8 cellular contexts compared by ENCODE assay signal in genomic region chr9:81689093-81689342, GRCh38. TPM values are rescaled to one million over a fixed set of nuclear protein-coding genes. Genes with fewer than 3 reads are reported as not detected.
DNase-seq lines count a peak whose midpoint lies in the region; ATAC-seq, FAIRE-seq and TF ChIP-seq lines count a peak whose summit lies in the region.
"Not testable (repeated sequence)": the region's sequence is repeated elsewhere in the genome, so short reads cannot be mapped to it uniquely, and the experiment has no call there.

No MANE protein-coding gene starts in this region.

- CTCF ChIA-PET in RWPE1 (lab: Yijun Ruan, JAX): interaction anchor here (0.7 kb wide), 2 partner anchors 39 to 122 kb away, joined by 3 read pairs; no protein-coding TSS in a partner anchor

- H3K27me3 Mint-ChIP-seq in activated naive CD8-positive, alpha-beta T cell treated with anti-CD3 and anti-CD28 coated beads for 36 hours: peaks cover 37% of the 10 kb centered on the region

- peak in 1 of 4 donors; percentile 38 for TF ChIP-seq POLR2A in upper lobe of left lung (IDR thresholded peaks at IDR 0.05)

- not testable (repeated sequence) for H3K36me3 ChIP-seq in pancreas, upper lobe of left lung

- H3K4me3 ChIP-seq in epithelial cell of esophagus (ENCODE audit: low read length): peak overlapping the region; percentile 88
- H3K4me3 ChIP-seq in pancreas: peak overlapping the region; percentile 62 to 88 (median 82)
- H3K4me3 ChIP-seq in upper lobe of left lung: peak overlapping the region; percentile 69 to 88 (median 74)

- ATAC-seq in GM18502 (IDR thresholded peaks at IDR 0.05; ENCODE audit: poor library complexity, unreplicated experiment) (peak; percentile 19), HG03025 (IDR thresholded peaks at IDR 0.05; ENCODE audit: low FRiP score, unreplicated experiment) (peak; percentile 5), left colon (peak; percentile 15), pancreas (peak in 3 of 4 donors; percentile 5 to 20 (median 5))
- not testable (repeated sequence) for ATAC-seq in upper lobe of left lung (ENCODE audit: low FRiP score in 2 of 2)

- not testable (repeated sequence) for H3K9me3 Mint-ChIP-seq in activated naive CD8-positive, alpha-beta T cell treated with anti-CD3 and anti-CD28 coated beads for 36 hours

- not testable (repeated sequence) for FAIRE-seq in pancreas (lab: Jason Lieb, UNC)

- WGBS in pancreas, 2 donors: 0 to 1% methylated on average over 19 to 21 of the region's 21 CpGs
- 1% methylated on average over 16 of the region's 21 CpGs; no CpG with 5 or more reads in 1 of the 2 donors for WGBS in upper lobe of left lung, 2 donors

- H3K9me3 ChIP-seq in pancreas, upper lobe of left lung: not testable (repeated sequence)

- peak overlapping the region; percentile 84 for H3K4me3 Mint-ChIP-seq in activated naive CD8-positive, alpha-beta T cell treated with anti-CD3 and anti-CD28 coated beads for 36 hours

- H3K4me1 ChIP-seq in pancreas: peaks cover 17 to 28% (median 25%) of the 10 kb centered on the region in 3 donors
- peaks cover 12 to 50% (median 35%) of the 10 kb centered on the region in 4 donors for H3K4me1 ChIP-seq in upper lobe of left lung

- H3K4me1 Mint-ChIP-seq in activated naive CD8-positive, alpha-beta T cell treated with anti-CD3 and anti-CD28 coated beads for 36 hours: peaks cover 15% of the 10 kb centered on the region

- DNase-seq in RWPE1 (ENCODE audit: low spot score); activated naive CD8-positive, alpha-beta T cell treated with anti-CD3 and anti-CD28 coated beads for 36 hours; epithelial cell of esophagus (ENCODE audit: low read depth); left colon; pancreas; upper lobe of left lung: not testable (repeated sequence)

- not testable (repeated sequence) for TF ChIP-seq CTCF in RWPE1 (conservative IDR thresholded peaks at IDR 0.05; ENCODE audit: low read depth); epithelial cell of esophagus (IDR thresholded peaks at IDR 0.05; ENCODE audit: insufficient read depth, low read depth, low read length, missing control alignments); pancreas (IDR thresholded peaks at IDR 0.05); upper lobe of left lung (IDR thresholded peaks at IDR 0.05)

- H3K36me3 Mint-ChIP-seq in activated naive CD8-positive, alpha-beta T cell treated with anti-CD3 and anti-CD28 coated beads for 36 hours: not testable (repeated sequence)

- POLR2A ChIA-PET in RWPE1 (lab: Yijun Ruan, JAX; ENCODE audit: low non-redundant PET): not testable (repeated sequence)

- H3K27ac ChIP-seq in RWPE1 (peak overlapping the region; percentile 96), pancreas (peak overlapping the region; percentile 78 to 91 (median 84)), upper lobe of left lung (peak overlapping the region; percentile 82 to 86 (median 85))

- H3K27ac Mint-ChIP-seq in activated naive CD8-positive, alpha-beta T cell treated with anti-CD3 and anti-CD28 coated beads for 36 hours: not testable (repeated sequence)

- intact Hi-C loops in left colon (cut with DNase I, micrococcal nuclease) (loop anchor here in 1 of 2 donors (10.0 kb wide), 2 partner anchors 164 to 294 kb away; no protein-coding TSS in a partner anchor), pancreas (cut with DNase I) (loop anchor here in 1 of 3 donors (10.0 kb wide), 1 partner anchor 164 kb away; no protein-coding TSS in a partner anchor)

- not testable (repeated sequence) for H3K27me3 ChIP-seq in pancreas, upper lobe of left lung

- not testable (repeated sequence) for TF ChIP-seq EP300 in upper lobe of left lung (IDR thresholded peaks at IDR 0.05)

RNA-seq across cellular contexts. Expression of gene TLE1, which starts 0.3 kb away (rescaled TPM):
- under 1 TPM; 0.08 to 0.16 TPM for total RNA-seq in activated naive CD8-positive, alpha-beta T cell treated with anti-CD3 and anti-CD28 coated beads for 36 hours
- total RNA-seq in left colon: 10 to 100 TPM; 48.6 to 65.8 TPM
- 10 to 100 TPM; 15.1 to 38.9 (median 26.2) TPM for total RNA-seq in pancreas
- 10 to 100 TPM; 27.5 to 35.5 TPM for polyA plus RNA-seq in pancreas
- 10 to 100 TPM; 17.3 to 55.5 (median 27.6) TPM for total RNA-seq in upper lobe of left lung

Comparison
In these comparisons a context has a peak if more than half of its experiments do, and no peak if none do; other contexts are left out.
1. RNA of gene TLE1, which starts 0.3 kb away (total RNA-seq): 48.6 to 65.8 TPM in left colon, 17.3 to 55.5 TPM in upper lobe of left lung and 15.1 to 38.9 TPM in pancreas; 0.08 to 0.16 TPM in activated naive CD8-positive, alpha-beta T cell treated with anti-CD3 and anti-CD28 coated beads for 36 hours; every median in the first group is over 10 times any median in the second.
2. Peak in every context shown above with its lines, with median percentiles within 50 percentile points of each other: H3K27ac ChIP-seq and H3K4me3 ChIP-seq.